In the genomic region with DNA sequence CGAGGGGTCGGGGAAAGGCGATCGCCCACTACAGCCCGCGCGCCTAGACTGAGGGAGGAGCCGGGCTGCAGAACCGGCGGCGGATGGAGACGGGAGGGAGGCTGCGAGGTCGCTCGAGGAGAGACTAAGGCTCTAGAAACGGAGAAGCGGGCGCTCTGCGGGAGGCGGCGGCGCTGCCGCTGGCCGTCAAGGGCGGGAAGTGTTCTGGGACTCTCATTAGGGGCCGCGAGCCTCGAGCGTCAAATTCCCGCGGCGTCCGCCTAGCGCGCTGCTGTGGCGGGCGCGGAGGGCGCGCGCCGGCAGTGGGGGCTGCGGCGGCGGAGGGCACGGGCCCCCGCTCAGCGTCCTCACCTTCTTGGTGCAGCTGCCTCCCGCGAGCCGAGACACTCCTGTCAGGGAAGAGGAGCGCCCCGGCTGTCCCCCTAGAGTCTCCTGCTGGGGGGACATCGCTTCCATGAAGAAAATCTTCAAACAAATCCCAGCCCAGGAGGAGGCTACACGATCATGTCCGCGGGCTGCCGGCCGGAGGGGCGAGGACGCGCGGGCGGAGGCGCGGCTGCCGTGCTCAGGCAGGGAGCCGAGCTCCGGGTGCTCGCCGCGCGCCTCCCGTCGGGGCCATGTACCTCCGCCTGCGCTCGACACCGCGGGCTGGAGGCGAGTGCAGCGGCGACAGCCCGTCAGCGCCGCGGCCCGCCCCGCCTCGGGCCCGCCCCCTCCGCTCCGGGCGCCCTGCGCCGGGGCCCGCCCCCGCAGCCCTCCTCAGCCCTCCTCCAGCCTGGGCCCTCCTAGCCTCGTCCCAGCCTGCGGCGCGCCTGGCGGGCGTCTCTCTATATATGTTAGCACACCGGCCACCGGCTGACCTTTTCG, we compare ENCODE assay signal across 8 cellular contexts. TPM values are rescaled to one million over a fixed set of nuclear protein-coding genes. Genes with fewer than 3 reads are reported as not detected.
DNase-seq lines count a peak whose midpoint lies in the region; ATAC-seq, FAIRE-seq and TF ChIP-seq lines count a peak whose summit lies in the region.

A gene with protein sequence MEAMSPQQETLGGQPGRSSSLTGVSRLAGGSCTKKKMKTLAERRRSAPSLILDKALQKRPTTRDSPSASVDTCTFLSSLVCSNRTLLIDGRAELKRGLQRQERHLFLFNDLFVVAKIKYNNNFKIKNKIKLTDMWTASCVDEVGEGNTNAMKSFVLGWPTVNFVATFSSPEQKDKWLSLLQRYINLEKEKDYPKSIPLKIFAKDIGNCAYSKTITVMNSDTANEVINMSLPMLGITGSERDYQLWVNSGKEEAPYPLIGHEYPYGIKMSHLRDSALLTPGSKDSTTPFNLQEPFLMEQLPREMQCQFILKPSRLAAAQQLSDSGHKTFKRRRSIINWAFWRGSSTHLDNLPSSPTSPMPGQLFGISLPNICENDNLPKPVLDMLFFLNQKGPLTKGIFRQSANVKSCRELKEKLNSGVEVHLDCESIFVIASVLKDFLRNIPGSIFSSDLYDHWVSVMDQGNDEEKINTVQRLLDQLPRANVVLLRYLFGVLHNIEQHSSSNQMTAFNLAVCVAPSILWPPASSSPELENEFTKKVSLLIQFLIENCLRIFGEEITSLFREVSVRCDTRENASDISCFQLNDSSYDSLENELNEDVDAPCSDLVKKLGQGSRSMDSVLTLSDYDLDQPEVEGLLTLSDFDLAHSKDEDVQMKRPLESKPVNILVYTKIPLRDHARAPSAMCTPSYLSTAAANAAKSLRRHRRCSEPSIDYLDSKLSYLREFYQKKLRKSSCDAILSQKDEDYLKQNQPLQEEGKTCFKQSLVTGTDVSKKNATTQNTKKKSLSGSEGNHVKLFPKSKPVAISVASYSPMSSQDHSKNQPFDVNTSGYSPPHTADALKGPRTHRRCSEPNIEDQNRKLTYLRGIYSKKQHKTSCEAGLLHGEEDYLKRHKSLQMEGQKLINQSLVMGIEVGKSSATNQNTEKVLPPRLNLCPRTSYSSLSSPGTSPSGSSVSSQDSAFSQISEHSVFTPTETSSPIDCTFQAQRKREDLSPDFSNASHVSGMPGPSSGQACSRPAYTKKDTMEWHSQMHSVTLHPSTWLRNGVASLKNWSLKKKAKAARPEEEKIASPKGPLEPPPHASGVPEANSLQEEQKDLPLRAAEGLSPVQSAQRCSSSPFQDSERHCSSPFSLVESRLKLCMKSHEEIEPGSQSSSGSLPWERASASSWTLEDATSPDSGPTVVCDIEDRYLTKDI (minus strand): TSS at position 662 of the 867 bp plus-strand sequence. CDS start 206 bp downstream, at position 456.

- no peaks in the 10 kb centered on the region for H3K9me1 ChIP-seq in K562 (ENCODE audit: control insufficient read depth, insufficient read depth, low read length)

- FAIRE-seq in K562 (lab: Jason Lieb, UNC), result no peak

- TF ChIP-seq POLR2A in K562 (conservative IDR thresholded peaks at IDR 0.05), result no peak
- no peak for TF ChIP-seq POLR2A in sigmoid colon (IDR thresholded peaks at IDR 0.05)

- CTCF ChIA-PET in K562 (lab: Yijun Ruan, JAX; ENCODE audit: low intra/inter-chr PET ratio), result no interaction called here

- intact Hi-C loops in K562 (cut with micrococcal nuclease) (no loop called here), sigmoid colon (cut with DNase I) (loop anchor here (2.0 to 10.0 kb wide), 2 partner anchors 373 to 519 kb away; no protein-coding TSS in a partner anchor)

- H3K4me1 ChIP-seq in K562 (replicated peaks in 1 of 2; ENCODE audit: control insufficient read depth in 2 of 2, insufficient read depth in 2 of 2, low read length in 2 of 2) (peaks cover 0 to 14% of the 10 kb centered on the region in 2 experiments; a peak in 2 of 5 replicates), sigmoid colon (peaks cover 0 to 29% (median 19%) of the 10 kb centered on the region in 4 donors)

- H3K27me3 ChIP-seq in K562 (ENCODE audit: control insufficient read depth in 2 of 2, insufficient read depth in 2 of 2, low read length in 2 of 2) (no peaks in the 10 kb centered on the region; a peak in 1 of 5 replicates), sigmoid colon (no peaks in the 10 kb centered on the region)

- H2AFZ ChIP-seq in K562 (ENCODE audit: low read depth, low read length), result no peak within 1 kb of the TSS

- 26% methylated on average over 35 of the region's 107 CpGs for WGBS in K562 (ENCODE audit: insufficient coverage, low coverage, missing lambda C conversion rate)
- 0 to 1% methylated on average over 107 of the region's 107 CpGs for WGBS in sigmoid colon, 2 donors

- H3K27ac ChIP-seq in SK-N-MC (no peak within 1 kb of the TSS), K562 (ENCODE audit: extremely low read depth, low read depth, low read length) (no peak within 1 kb of the TSS), sigmoid colon (peak within 1 kb of the TSS; percentile 77 to 88 (median 82))

- POLR2A ChIA-PET in K562 (lab: Yijun Ruan, JAX), result no interaction called here

- TF ChIP-seq RAD21 in K562 (CRISPR knock-in tag; conservative IDR thresholded peaks at IDR 0.05 in 1 of 2, IDR thresholded peaks at IDR 0.05 in 1 of 2), result no peak

- in situ Hi-C loops in K562 (cut with MboI), result no loop called here

- H3K79me2 ChIP-seq in K562 (ENCODE audit: control insufficient read depth, insufficient read depth, low read length), result no peaks in the 10 kb centered on the region

- H3K36me3 ChIP-seq in SK-N-MC (ENCODE audit: insufficient read depth, low read length) (no peaks in the 10 kb centered on the region), K562 (ENCODE audit: control insufficient read depth, insufficient read depth, low read length) (no peaks in the 10 kb centered on the region), sigmoid colon (no peaks in the 10 kb centered on the region)

- ATAC-seq in GM21529 (IDR thresholded peaks at IDR 0.05; ENCODE audit: unreplicated experiment) (peak; percentile 82), K562 (peak; percentile 97)

- TF ChIP-seq CTCF in K562 (IDR thresholded peaks at IDR 0.05 in 2 of 3, conservative IDR thresholded peaks at IDR 0.05 in 1 of 3; ENCODE audit: insufficient read depth in 2 of 3, low read depth in 1 of 3, low read length in 3 of 3), result no peak
- no peak for TF ChIP-seq CTCF in sigmoid colon (IDR thresholded peaks at IDR 0.05)

- TF ChIP-seq EP300 in K562 (IDR thresholded peaks at IDR 0.05; ENCODE audit: low read length) (no peak), sigmoid colon (IDR thresholded peaks at IDR 0.05) (no peak)

- H3K9me3 ChIP-seq in SK-N-MC (ENCODE audit: low read depth, low read length), result no peaks in the 10 kb centered on the region
- no peaks in the 10 kb centered on the region for H3K9me3 ChIP-seq in K562 (replicated peaks; ENCODE audit: control insufficient read depth, insufficient read depth, low read depth, low read length)
- no peaks in the 10 kb centered on the region for H3K9me3 ChIP-seq in iPS-18c (ENCODE audit: control insufficient read depth, insufficient read depth, low read length)
- H3K9me3 ChIP-seq in sigmoid colon, result no peaks in the 10 kb centered on the region

- H3K9ac ChIP-seq in SK-N-MC (ENCODE audit: insufficient read length) (peak within 1 kb of the TSS; percentile 57), K562 (ENCODE audit: insufficient read depth in 1 of 2, low read depth in 2 of 2, low read length in 2 of 2) (no peak within 1 kb of the TSS)

- no peaks in the 10 kb centered on the region for H4K20me1 ChIP-seq in K562 (replicated peaks; ENCODE audit: control insufficient read depth, insufficient read depth, low read length)

- BruUV-seq in K562 (replicated peaks; lab: Mats Ljungman, UMichigan), result no TSS peak

- peak; percentile 94 for DNase-seq in DMS53 (lab: John Stamatoyannopoulos, UW)
- peak; percentile 68 for DNase-seq in HuH-7.5 (ENCODE audit: low spot score)
- DNase-seq in SK-N-MC (ENCODE audit: low read depth, low spot score), result no peak
- peak; percentile 33 to 66 (median 64) for DNase-seq in K562 (ENCODE audit: extremely low read depth in 1 of 4, low spot score in 3 of 4)
- peak; percentile 85 for DNase-seq in sigmoid colon
- DNase-seq in T-helper 9 cell, result no peak

- peak within 1 kb of the TSS; percentile 86 for H3K4me3 ChIP-seq in SK-N-MC
- H3K4me3 ChIP-seq in K562, result no peak within 1 kb of the TSS
- peak within 1 kb of the TSS; percentile 58 for H3K4me3 ChIP-seq in iPS-18c (ENCODE audit: insufficient read depth, low read depth, low read length)
- H3K4me3 ChIP-seq in sigmoid colon, result peak within 1 kb of the TSS; percentile 55 to 76 (median 62)

- no peak within 1 kb of the TSS for H3K4me2 ChIP-seq in K562 (ENCODE audit: insufficient read depth, low read length)

TF ChIP-seq in K562, 482 proteins besides CTCF, POLR2A, EP300 and RAD21 (continues in another document):
- TF ChIP-seq THRAP3 (IDR thresholded peaks at IDR 0.05; ENCODE audit: borderline replicate concordance) (no peak), ZNF76 (CRISPR knock-in tag; IDR thresholded peaks at IDR 0.05; ENCODE audit: borderline replicate concordance) (no peak), DPF2 (IDR thresholded peaks at IDR 0.05) (no peak), SMARCB1 (IDR thresholded peaks at IDR 0.05; ENCODE audit: insufficient read length, low read depth) (no peak), SETDB1 (IDR thresholded peaks at IDR 0.05; ENCODE audit: low read length) (no peak)

RNA-seq across cellular contexts. Expression of the gene that starts here (rescaled TPM):
- not detected in 2 replicates for total RNA-seq in K562 (2011; cell fraction: chromatin; rRNA removed; ENCODE audit: low replicate concordance)
- not detected in 2 replicates for total RNA-seq in K562 (2011; cell fraction: nucleolus; rRNA removed)
- not detected in 2 replicates for total RNA-seq in K562 (2011; cell fraction: nucleoplasm; rRNA removed)
- not detected in 2 replicates for total RNA-seq in K562 (2014; rRNA removed)
- not detected in 2 replicates for total RNA-seq in K562 (2014; rRNA removed; fragmentation: Illumina TruSeq; extraction: Trizol)
- not detected in 2 replicates for total RNA-seq in K562 (2015; rRNA removed; fragmentation: Illumina TruSeq; extraction: Trizol)
- 0.07 TPM in 1 of 2 replicates, not detected in the other for total RNA-seq in K562 (2021)
- not detected in 2 replicates for polyA plus RNA-seq in K562 (2011; rRNA removed)
- not detected in 2 replicates for polyA plus RNA-seq in K562 (2011; cell fraction: cytosol; rRNA removed)
- not detected in 2 replicates for polyA plus RNA-seq in K562 (2011; cell fraction: nucleus; rRNA removed)
- polyA plus RNA-seq in K562 (2012), result 0.07 TPM in 1 of 2 replicates, not detected in the other
- not detected in 2 replicates for polyA plus RNA-seq in K562 (2014; fragmentation: Illumina TruSeq; extraction: Trizol)
- polyA plus RNA-seq in K562 (2014; fragmentation: Nextera tagmentation; extraction: Ambion mirVana), result not detected
- polyA plus RNA-seq in K562 (2014; rRNA removed), result 0.11 TPM in 1 of 2 replicates, not detected in the other
- not detected in 2 replicates for polyA minus RNA-seq in K562 (2011; rRNA and poly(A)+ RNA removed)
- not detected in 2 replicates for polyA minus RNA-seq in K562 (2011; cell fraction: cytosol; rRNA and poly(A)+ RNA removed)
- not detected in 2 replicates for polyA minus RNA-seq in K562 (2011; cell fraction: nucleus; rRNA and poly(A)+ RNA removed)
- 1 to 10 TPM; 2.2 to 5.3 (median 4.3) TPM for total RNA-seq in sigmoid colon
- 1 to 10 TPM in 1 of 3 donors, under 1 TPM in 2; 0.69 to 1.2 (median 0.70) TPM for polyA plus RNA-seq in sigmoid colon

Comparison
In these comparisons a context has a peak if more than half of its experiments do, and no peak if none do; other contexts are left out.
1. Peak in DNase-seq and ATAC-seq in K562; RNA of the gene not detected or under 1 TPM.
2. DNase-seq: peak in DMS53 (single experiment), HuH-7.5 (single experiment) and sigmoid colon (single experiment); none in SK-N-MC (single experiment) and T-helper 9 cell (single experiment).
3. H3K27ac ChIP-seq: peak in sigmoid colon (4 of 4); none in SK-N-MC (single experiment) and K562 (single experiment).